ENCODE assay signal across 8 cellular contexts in the genomic region with DNA sequence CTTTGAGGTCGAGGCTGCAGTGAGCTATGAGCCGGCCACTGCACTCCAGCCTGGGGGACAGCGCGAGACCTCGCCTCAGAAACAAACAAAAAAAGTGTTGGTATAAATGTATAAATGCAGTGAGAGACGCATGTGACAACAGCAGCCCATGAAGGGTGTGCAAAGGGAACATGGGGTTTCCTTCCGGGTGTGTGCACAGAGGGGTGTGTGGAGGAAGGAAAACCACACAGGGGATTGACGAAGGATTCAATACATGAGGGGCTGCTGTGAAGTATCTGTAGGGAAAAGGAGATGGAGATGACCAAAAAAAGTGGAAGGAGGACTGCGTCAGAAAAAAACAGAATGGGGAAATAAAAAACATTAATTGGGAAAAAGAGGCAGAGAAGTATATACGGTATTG. TPM values are rescaled to one million over a fixed set of nuclear protein-coding genes. Genes with fewer than 3 reads are reported as not detected.
DNase-seq lines count a peak whose midpoint lies in the region; ATAC-seq and TF ChIP-seq lines count a peak whose summit lies in the region.

No MANE protein-coding gene starts in this region.

- peaks cover 23% of the 10 kb centered on the region for H3K27me3 Mint-ChIP-seq in activated naive CD4-positive, alpha-beta T cell treated with anti-CD3 and anti-CD28 coated beads, Interleukin-2, amount 10 ng/mL, durations not matched to agents 7 days and 5 days

- H3K4me3 ChIP-seq in adipocyte (ENCODE audit: low read length), result peak overlapping the region; percentile 99
- H3K4me3 ChIP-seq in liver (ENCODE audit: low read depth in 1 of 3, low read length in 3 of 3), result peak overlapping the region in 2 of 3 donors; percentile 10 to 92
- H3K4me3 ChIP-seq in transverse colon, result peak overlapping the region; percentile 62 to 98 (median 91)

- H3K27me3 ChIP-seq in adipocyte (replicated peaks; ENCODE audit: control insufficient read depth, insufficient read depth, low read length) (no peaks in the 10 kb centered on the region), liver (ENCODE audit: control insufficient read depth in 4 of 4, insufficient read depth in 4 of 4, low read length in 3 of 4) (no peaks in the 10 kb centered on the region), transverse colon (no peaks in the 10 kb centered on the region)

- TF ChIP-seq POLR2A in transverse colon (IDR thresholded peaks at IDR 0.05), result no peak

- peaks cover 22% of the 10 kb centered on the region for H3K4me1 Mint-ChIP-seq in activated naive CD4-positive, alpha-beta T cell treated with anti-CD3 and anti-CD28 coated beads, Interleukin-2, amount 10 ng/mL, durations not matched to agents 7 days and 5 days

- no peak for TF ChIP-seq EP300 in transverse colon (IDR thresholded peaks at IDR 0.05; ENCODE audit: low read depth)

- CTCF ChIA-PET in activated naive CD4-positive, alpha-beta T cell treated with anti-CD3 and anti-CD28 coated beads, Interleukin-2, amount 10 ng/mL, durations not matched to agents 7 days and 5 days (lab: Charles Lee), result no interaction called here

- peaks cover 34% of the 10 kb centered on the region for H3K36me3 ChIP-seq in adipocyte (ENCODE audit: control insufficient read depth, insufficient read depth, low read length, severe bottlenecking)
- peaks cover 2 to 22% (median 9%) of the 10 kb centered on the region in 4 donors for H3K36me3 ChIP-seq in liver (ENCODE audit: control insufficient read depth in 4 of 4, insufficient read depth in 3 of 4, low read depth in 1 of 4, low read length in 3 of 4)
- H3K36me3 ChIP-seq in transverse colon, result peaks cover 0 to 20% (median 7%) of the 10 kb centered on the region in 4 donors

- TF ChIP-seq CTCF in liver (IDR thresholded peaks at IDR 0.05; ENCODE audit: low read depth, low read length, missing input control), result no peak
- no peak for TF ChIP-seq CTCF in transverse colon (IDR thresholded peaks at IDR 0.05)

- H3K27ac ChIP-seq in liver (ENCODE audit: low read depth in 1 of 2, low read length in 2 of 2), result no peak overlapping the region
- H3K27ac ChIP-seq in transverse colon, result peak overlapping the region; percentile 85 to 91 (median 89)

- no peak for TF ChIP-seq RAD21 in liver (IDR thresholded peaks at IDR 0.05)

- in situ Hi-C loops in transverse colon (cut with MboI; ENCODE audit: low pct_ligation_motif_present in 1 of 4, low pct_unique_long_range_greater_than_20kb in 1 of 4, low sequenced_read_pairs in 3 of 4), result loop anchor here in 3 of 4 donors (25.0 kb wide), 1 partner anchor 259 kb away; the partner anchor contains the start of genes PARP16 (in 3 of the 3) and RNU5A-1 (in 3 of the 3)

- ATAC-seq in HG02759 (IDR thresholded peaks at IDR 0.05; ENCODE audit: unreplicated experiment) (no peak), GM18873 (IDR thresholded peaks at IDR 0.05; ENCODE audit: low FRiP score, unreplicated experiment) (no peak)

- peak overlapping the region; percentile 87 for H3K4me3 Mint-ChIP-seq in activated naive CD4-positive, alpha-beta T cell treated with anti-CD3 and anti-CD28 coated beads, Interleukin-2, amount 10 ng/mL, durations not matched to agents 7 days and 5 days

- 60% methylated on average over 10 of the region's 10 CpGs for WGBS in liver
- 14 to 20% methylated on average over 5 to 10 of the region's 10 CpGs for WGBS in transverse colon (ENCODE audit: low coverage in 1 of 2), 2 donors

- intact Hi-C loops in transverse colon (cut with DNase I; ENCODE audit: low total_unique reads), result no loop called here

- H3K9me3 ChIP-seq in adipocyte (ENCODE audit: control insufficient read depth, low read length) (no peaks in the 10 kb centered on the region), liver (ENCODE audit: control insufficient read depth in 4 of 4, low read length in 3 of 4) (no peaks in the 10 kb centered on the region), transverse colon (no peaks in the 10 kb centered on the region)

- H3K9ac ChIP-seq in adipocyte (ENCODE audit: low read length) (peak overlapping the region; percentile 94), liver (ENCODE audit: low read depth in 1 of 2, low read length in 2 of 2) (peak overlapping the region; percentile 36 to 90)

- peak; percentile 37 for DNase-seq in activated naive CD4-positive, alpha-beta T cell treated with anti-CD3 and anti-CD28 coated beads, Interleukin-2, amount 10 ng/mL, durations not matched to agents 7 days and 5 days
- no peak for DNase-seq in activated naive CD4-positive, alpha-beta T cell (lab: John Stamatoyannopoulos, UW)
- DNase-seq in adipocyte (ENCODE audit: low read depth) (no peak), transverse colon (no peak)
- no peak for DNase-seq in NK-92 treated with Interleukin-12 subunit alpha and Interleukin-12 subunit beta, amount 100 ng/mL, for 24 hours (lab: John Stamatoyannopoulos, UW)

- no peaks in the 10 kb centered on the region for H3K9me3 Mint-ChIP-seq in activated naive CD4-positive, alpha-beta T cell treated with anti-CD3 and anti-CD28 coated beads, Interleukin-2, amount 10 ng/mL, durations not matched to agents 7 days and 5 days

- H3K36me3 Mint-ChIP-seq in activated naive CD4-positive, alpha-beta T cell treated with anti-CD3 and anti-CD28 coated beads, Interleukin-2, amount 10 ng/mL, durations not matched to agents 7 days and 5 days, result peaks cover 19% of the 10 kb centered on the region

- peak overlapping the region; percentile 79 for H3K27ac Mint-ChIP-seq in activated naive CD4-positive, alpha-beta T cell treated with anti-CD3 and anti-CD28 coated beads, Interleukin-2, amount 10 ng/mL, durations not matched to agents 7 days and 5 days

- H3K4me1 ChIP-seq in adipocyte (ENCODE audit: control insufficient read depth, insufficient read depth, low read length), result peaks cover 14% of the 10 kb centered on the region
- peaks cover 3 to 24% (median 19%) of the 10 kb centered on the region in 4 donors for H3K4me1 ChIP-seq in liver (ENCODE audit: control insufficient read depth in 4 of 4, insufficient read depth in 4 of 4, low read length in 3 of 4)
- peaks cover 11 to 18% (median 12%) of the 10 kb centered on the region in 4 donors for H3K4me1 ChIP-seq in transverse colon

TF ChIP-seq in liver, 16 proteins besides CTCF, POLR2A, EP300 and RAD21 (continues in another document):
- TF ChIP-seq HNF4A (conservative IDR thresholded peaks at IDR 0.05) (no peak), SP1 (IDR thresholded peaks at IDR 0.05) (no peak), EGR1 (IDR thresholded peaks at IDR 0.05; ENCODE audit: low read depth in 2 of 2) (no peak), HNF4G (IDR thresholded peaks at IDR 0.05) (no peak), RXRA (IDR thresholded peaks at IDR 0.05) (no peak), REST (IDR thresholded peaks at IDR 0.05) (no peak), FOXA1 (IDR thresholded peaks at IDR 0.05) (no peak), NR2F2 (IDR thresholded peaks at IDR 0.05) (no peak)
- TF ChIP-seq, protein P1, sequence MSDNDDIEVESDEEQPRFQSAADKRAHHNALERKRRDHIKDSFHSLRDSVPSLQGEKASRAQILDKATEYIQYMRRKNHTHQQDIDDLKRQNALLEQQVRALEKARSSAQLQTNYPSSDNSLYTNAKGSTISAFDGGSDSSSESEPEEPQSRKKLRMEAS (IDR thresholded peaks at IDR 0.05), result no peak
- TF ChIP-seq, protein P2, sequence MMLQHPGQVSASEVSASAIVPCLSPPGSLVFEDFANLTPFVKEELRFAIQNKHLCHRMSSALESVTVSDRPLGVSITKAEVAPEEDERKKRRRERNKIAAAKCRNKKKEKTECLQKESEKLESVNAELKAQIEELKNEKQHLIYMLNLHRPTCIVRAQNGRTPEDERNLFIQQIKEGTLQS (IDR thresholded peaks at IDR 0.05), result no peak

RNA-seq across cellular contexts. Expression of gene MTFMT, which starts 1.1 kb away (rescaled TPM):
- total RNA-seq in liver (10 to 100 TPM in 1 of 2 donors, 1 to 10 TPM in 1; 6.8 to 14.7 TPM), transverse colon (10 to 100 TPM in 3 of 4 donors, 1 to 10 TPM in 1; 9.8 to 40.5 (median 31.0) TPM)
- polyA plus RNA-seq in liver, result 1 to 10 TPM; 8.1 to 8.7 TPM

RNA-seq across cellular contexts. Expression of gene SLC51B, which starts 16.8 kb away (rescaled TPM):
- total RNA-seq in liver, result 1 to 10 TPM in 1 of 2 donors, under 1 TPM in 1; 0.25 to 2.1 TPM
- polyA plus RNA-seq in liver, result 1 to 10 TPM in 1 of 2 donors, under 1 TPM in 1; 0.33 to 1.9 TPM
- 100 to 1,000 TPM in 2 of 4 donors, 10 to 100 TPM in 1, 1 to 10 TPM in 1; 3.4 to 150 (median 121) TPM for total RNA-seq in transverse colon

RNA-seq across cellular contexts. Expression of gene SPG21, which starts 38.6 kb away (rescaled TPM):
- 10 to 100 TPM; 27.4 to 43.2 TPM for total RNA-seq in liver
- polyA plus RNA-seq in liver, result 10 to 100 TPM; 39.2 to 50.7 TPM
- total RNA-seq in transverse colon, result 10 to 100 TPM; 27.7 to 67.2 (median 53.0) TPM

RNA-seq across cellular contexts. Expression of gene RASL12, which starts 39.5 kb away (rescaled TPM):
- total RNA-seq in liver (under 1 TPM; 0.70 to 0.92 TPM), transverse colon (10 to 100 TPM; 13.9 to 46.8 (median 16.4) TPM)
- under 1 TPM; 0.50 to 0.57 TPM for polyA plus RNA-seq in liver

RNA-seq across cellular contexts. Expression of gene KBTBD13, which starts 48.2 kb away (rescaled TPM):
- total RNA-seq in liver, result not detected
- polyA plus RNA-seq in liver, result not detected
- not detected for total RNA-seq in transverse colon

Comparison
In these comparisons a context has a peak if more than half of its experiments do, and no peak if none do; other contexts are left out.
1. H3K27ac ChIP-seq: peak in transverse colon (4 of 4); none in liver (0 of 2).
2. Peak in every context shown above with its lines, with median percentiles within 50 percentile points of each other: H3K4me3 ChIP-seq.